10 cellular contexts compared by ENCODE assay signal in genomic region chr12:103901518-103902173, GRCh38. TPM values are rescaled to one million over a fixed set of nuclear protein-coding genes. Genes with fewer than 3 reads are reported as not detected.
DNase-seq lines count a peak whose midpoint lies in the region; ATAC-seq and TF ChIP-seq lines count a peak whose summit lies in the region.
"Had no signal": no experiment of that assay in that cellular context is flagged by ENCODE, and none has a peak within 500 bp of the region (broad histone marks: within the 10 kb centered on the region; RNA-seq: fewer than 3 reads in every experiment).

No MANE protein-coding gene starts in this region.

- H2AFZ ChIP-seq in hepatocyte: no peak overlapping the region

- DNase-seq in stimulated activated CD4-positive, alpha-beta T cell treated with anti-CD3 and anti-CD28 coated beads, Interleukin-12 subunit alpha, Interleukin-12 subunit beta, amount 100 ng/mL, for 4 hours: peak; percentile 4
- DNase-seq in stimulated activated CD4-positive, alpha-beta T cell treated with anti-CD3 and anti-CD28 coated beads, Interleukin-2, amount 100 ng/mL, for 48 hours: no peak
- peak; percentile 44 for DNase-seq in activated CD4-positive, alpha-beta T cell treated with anti-CD3 and anti-CD28 coated beads for 36 hours
- DNase-seq in epidermal melanocyte (ENCODE audit: insufficient read length, low spot score): no peak
- no peak for DNase-seq in NCI-H1092 (lab: John Stamatoyannopoulos, UW)
- DNase-seq in hepatocyte (ENCODE audit: low spot score): no peak
- DNase-seq: NK-92 treated with Interleukin-12 subunit alpha and Interleukin-12 subunit beta, amount 100 ng/mL, for 24 hours had no signal

- H3K27me3 ChIP-seq in thymus (ENCODE audit: control insufficient read depth, insufficient read depth) (no peaks in the 10 kb centered on the region), hepatocyte (no peaks in the 10 kb centered on the region)

- ATAC-seq in activated CD4-positive, alpha-beta T cell treated with anti-CD3 and anti-CD28 coated beads for 36 hours: peak; percentile 56

- no peak overlapping the region for H3K4me2 ChIP-seq in hepatocyte

- peaks cover 35% of the 10 kb centered on the region for H3K4me1 ChIP-seq in thymus (ENCODE audit: control insufficient read depth, insufficient read depth, low read length)
- no peaks in the 10 kb centered on the region for H3K4me1 ChIP-seq in hepatocyte (ENCODE audit: insufficient read depth)

- no peaks in the 10 kb centered on the region for H3K27me3 Mint-ChIP-seq in activated CD4-positive, alpha-beta T cell treated with anti-CD3 and anti-CD28 coated beads for 36 hours
- no peaks in the 10 kb centered on the region for H3K27me3 Mint-ChIP-seq in activated naive CD8-positive, alpha-beta T cell

- H3K36me3 ChIP-seq in thymus (ENCODE audit: control insufficient read depth, insufficient read depth) (no peaks in the 10 kb centered on the region), hepatocyte (replicated peaks; ENCODE audit: insufficient read depth, low read depth) (no peaks in the 10 kb centered on the region)

- H3K79me2 ChIP-seq in hepatocyte: no peaks in the 10 kb centered on the region

- CTCF ChIA-PET in activated CD4-positive, alpha-beta T cell treated with anti-CD3 and anti-CD28 coated beads for 36 hours (lab: Charles Lee): interaction anchor here (0.6 to 2.8 kb wide), 7 partner anchors 13 to 208 kb away, joined by 3 to 9 read pairs (median 6); no protein-coding TSS in a partner anchor

- H3K4me3 ChIP-seq in thymus (ENCODE audit: low read length): no peak overlapping the region
- H3K4me3 ChIP-seq in hepatocyte: no peak overlapping the region
- H3K4me3 ChIP-seq: coronary artery had no signal

- TF ChIP-seq CTCF in hepatocyte (IDR thresholded peaks at IDR 0.05; ENCODE audit: poor library complexity): no peak

- intact Hi-C loops in activated CD4-positive, alpha-beta T cell treated with anti-CD3 and anti-CD28 coated beads for 36 hours (cut with DNase I, micrococcal nuclease): no loop called here

- peaks cover 67% of the 10 kb centered on the region for H3K4me1 Mint-ChIP-seq in activated CD4-positive, alpha-beta T cell treated with anti-CD3 and anti-CD28 coated beads for 36 hours
- H3K4me1 Mint-ChIP-seq in activated naive CD8-positive, alpha-beta T cell (ENCODE audit: low read depth): peaks cover 58% of the 10 kb centered on the region

- 58% methylated on average over 7 of the region's 7 CpGs for WGBS in thymus
- 83% methylated on average over 7 of the region's 7 CpGs for WGBS in hepatocyte (ENCODE audit: low lambda C conversion rate, missing lambda C conversion rate)

- H3K27ac Mint-ChIP-seq in activated CD4-positive, alpha-beta T cell treated with anti-CD3 and anti-CD28 coated beads for 36 hours: peak overlapping the region; percentile 77
- H3K27ac Mint-ChIP-seq in activated naive CD8-positive, alpha-beta T cell: peak overlapping the region; percentile 87

- peaks cover 2% of the 10 kb centered on the region for H3K36me3 Mint-ChIP-seq in activated CD4-positive, alpha-beta T cell treated with anti-CD3 and anti-CD28 coated beads for 36 hours (ENCODE audit: low read depth)
- H3K36me3 Mint-ChIP-seq in activated naive CD8-positive, alpha-beta T cell: no peaks in the 10 kb centered on the region

- POLR2A ChIA-PET in activated CD4-positive, alpha-beta T cell treated with anti-CD3 and anti-CD28 coated beads for 36 hours (lab: Charles Lee): no interaction called here

- H4K20me1 ChIP-seq in hepatocyte (ENCODE audit: insufficient read depth, poor library complexity, severe bottlenecking): no peaks in the 10 kb centered on the region

- H3K9me3 ChIP-seq in thymus (ENCODE audit: control insufficient read depth) (no peaks in the 10 kb centered on the region), hepatocyte (ENCODE audit: low read depth) (no peaks in the 10 kb centered on the region)

- peak overlapping the region; percentile 51 for H3K4me3 Mint-ChIP-seq in activated CD4-positive, alpha-beta T cell treated with anti-CD3 and anti-CD28 coated beads for 36 hours
- H3K4me3 Mint-ChIP-seq in activated naive CD8-positive, alpha-beta T cell: peak overlapping the region; percentile 54

- peak overlapping the region; percentile 84 for H3K27ac ChIP-seq in thymus (ENCODE audit: low read depth)
- no peak overlapping the region for H3K27ac ChIP-seq in hepatocyte
- H3K27ac ChIP-seq: coronary artery had no signal

- no peaks in the 10 kb centered on the region for H3K9me2 ChIP-seq in hepatocyte (replicated peaks; ENCODE audit: insufficient read depth)

- H3K9me3 Mint-ChIP-seq in activated CD4-positive, alpha-beta T cell treated with anti-CD3 and anti-CD28 coated beads for 36 hours (ENCODE audit: low read depth): no peaks in the 10 kb centered on the region
- H3K9me3 Mint-ChIP-seq in activated naive CD8-positive, alpha-beta T cell (ENCODE audit: low read depth): no peaks in the 10 kb centered on the region

RNA-seq across cellular contexts. Expression of gene HSP90B1, which starts 28.6 kb away (rescaled TPM):
- 100 to 1,000 TPM; 384 to 394 TPM for total RNA-seq in activated CD4-positive, alpha-beta T cell treated with anti-CD3 and anti-CD28 coated beads for 36 hours
- polyA plus RNA-seq in thymus: 309 TPM
- total RNA-seq in hepatocyte: 1,226 and 1,309 TPM in 2 replicates
- 1,289 and 1,449 TPM in 2 replicates for polyA plus RNA-seq in hepatocyte

Comparison
In these comparisons a context has a peak if more than half of its experiments do, and no peak if none do; other contexts are left out.
1. DNase-seq: peak in stimulated activated CD4-positive, alpha-beta T cell treated with anti-CD3 and anti-CD28 coated beads, Interleukin-12 subunit alpha, Interleukin-12 subunit beta, amount 100 ng/mL, for 4 hours (single experiment) and activated CD4-positive, alpha-beta T cell treated with anti-CD3 and anti-CD28 coated beads for 36 hours (single experiment); none in stimulated activated CD4-positive, alpha-beta T cell treated with anti-CD3 and anti-CD28 coated beads, Interleukin-2, amount 100 ng/mL, for 48 hours (0 of 2), epidermal melanocyte (single experiment), NCI-H1092 (single experiment) and hepatocyte (single experiment).